28 cellular contexts compared by ENCODE assay signal in the genomic region with DNA sequence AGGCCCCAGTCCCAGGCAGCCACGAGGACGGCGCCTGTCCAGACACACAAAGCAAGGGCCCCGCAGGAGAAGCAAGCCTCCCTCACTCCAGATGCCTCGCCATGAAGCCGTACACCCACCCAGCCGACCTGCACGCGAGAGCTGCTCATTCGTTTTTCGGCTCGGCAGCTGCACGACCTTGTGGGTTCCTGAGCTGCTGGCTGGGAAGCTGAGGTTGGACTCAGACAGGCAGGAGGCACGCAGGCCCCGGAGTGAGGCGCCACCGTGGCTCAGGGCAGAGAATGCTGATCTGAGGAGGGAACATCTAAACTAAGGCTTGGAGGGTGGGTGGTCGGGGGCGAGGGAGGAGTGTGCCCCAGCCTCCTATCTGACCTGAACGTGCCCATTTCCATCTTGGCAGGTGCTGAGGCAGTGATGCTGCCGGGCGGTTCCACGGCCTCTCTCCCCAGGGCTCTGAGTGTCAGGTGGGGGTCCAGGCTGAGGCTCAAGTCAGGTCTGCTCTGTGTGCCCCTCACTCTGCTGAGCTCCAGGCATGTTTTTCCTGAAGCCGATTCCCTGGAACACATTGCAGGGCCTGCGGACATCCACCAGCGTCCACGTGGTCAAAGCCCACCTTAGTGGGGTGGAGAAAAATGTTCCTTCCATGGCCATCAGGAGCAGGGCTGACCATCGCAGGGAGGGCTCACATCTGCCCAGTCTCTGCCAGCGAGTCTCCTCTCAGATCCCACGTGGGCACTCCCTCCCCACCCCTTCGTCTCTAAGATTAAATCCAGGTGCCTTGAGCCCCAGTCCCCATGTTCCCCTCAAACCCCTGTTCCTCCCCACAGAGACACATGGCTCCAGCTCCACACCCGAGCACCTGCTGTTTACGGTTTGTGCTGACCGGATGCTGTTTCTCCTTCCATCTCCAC. TPM values are rescaled to one million over a fixed set of nuclear protein-coding genes. Genes with fewer than 3 reads are reported as not detected.
DNase-seq lines count a peak whose midpoint lies in the region; ATAC-seq, FAIRE-seq and TF ChIP-seq lines count a peak whose summit lies in the region.
"Had no signal": no experiment of that assay in that cellular context is flagged by ENCODE, and none has a peak within 500 bp of the region (broad histone marks: within the 10 kb centered on the region; RNA-seq: fewer than 3 reads in every experiment).

No MANE protein-coding gene starts in this region.

- no peak for TF ChIP-seq RAD21 in H1 (IDR thresholded peaks at IDR 0.05 in 1 of 2, conservative IDR thresholded peaks at IDR 0.05 in 1 of 2; ENCODE audit: low read depth in 2 of 2, low read length in 2 of 2)

- 92% methylated on average over 31 of the region's 34 CpGs; no CpG with 5 or more reads in 1 of the 2 experiments for WGBS in H1 (ENCODE audit: extremely low coverage in 1 of 2, insufficient coverage in 1 of 2, insufficient read length in 1 of 2, insufficient replicate concordance in 2 of 2, low coverage in 1 of 2, low lambda C conversion rate in 2 of 2, missing lambda C conversion rate in 1 of 2), 2 experiments

- H3K27ac ChIP-seq in BLaER1 treated with 17β-estradiol and CSF1 and Interleukin-3, amounts not matched to agents 10 nM and 100 nM, result peak overlapping the region in 3 of 11 experiments; percentile 10 to 32 (median 12); a peak in 2 of 22 replicates
- H3K27ac ChIP-seq in H1 (ENCODE audit: low read depth, low read length) (no peak overlapping the region), vagina (no peak overlapping the region)
- H3K27ac ChIP-seq: epithelial cell of prostate had no signal

- POLR2A ChIA-PET in H1 (lab: Charles Lee; ENCODE audit: partially characterized antibody), result interaction anchor here (1.3 kb wide), 1 partner anchor 14 kb away, joined by 3 read pairs; no protein-coding TSS in a partner anchor

- no peaks in the 10 kb centered on the region for H3K36me3 Mint-ChIP-seq in CD14-positive monocyte
- H3K36me3 Mint-ChIP-seq: activated naive CD4-positive, alpha-beta T cell treated with anti-CD3 and anti-CD28 coated beads, Interleukin-2, amount 50 U/mL, for 24 hours; naive thymus-derived CD4-positive, alpha-beta T cell had no signal

- FAIRE-seq in H1 (lab: Jason Lieb, UNC), result no peak
- FAIRE-seq: GM12878, HepG2 had no signal

- peak; percentile 36 for DNase-seq in MV-4-11 (lab: John Stamatoyannopoulos, UW)
- DNase-seq in H1 (ENCODE audit: low read depth in 1 of 2, low spot score in 2 of 2), result no peak
- peak; percentile 76 for DNase-seq in posterior vena cava (ENCODE audit: low spot score)
- no peak for DNase-seq in CD14-positive monocyte (ENCODE audit: low spot score)
- no peak for DNase-seq in vagina (ENCODE audit: extremely low spot score in 2 of 2)
- DNase-seq: ACHN; activated CD4-positive, alpha-beta T cell treated with anti-CD3 and anti-CD28 coated beads, Interleukin-2, amount 10 ng/mL, durations not matched to agents 24 days and 14 days; activated CD8-positive, alpha-beta memory T cell treated with anti-CD3 and anti-CD28 coated beads for 24 hours; activated T-cell treated with anti-CD3 and anti-CD28 coated beads for 4 hours; DMS153; effector memory CD4-positive, alpha-beta T cell; H7; naive thymus-derived CD4-positive, alpha-beta T cell; NCI-H1436 treated with DMSO at 0.1 percent for 48 hours; NCI-H2081 treated with DMSO at 0.1 percent for 48 hours; NCI-H226; NCI-H69; stimulated activated naive CD4-positive, alpha-beta T cell; SW 1271; T-helper 9 cell had no signal

- H3K4me1 ChIP-seq in BLaER1 treated with 17β-estradiol and CSF1 and Interleukin-3, amounts not matched to agents 10 nM and 100 nM, result peaks cover 65 to 79% (median 76%) of the 10 kb centered on the region in 10 experiments
- peaks cover 0 to 7% (median under 1%) of the 10 kb centered on the region in 4 experiments; a peak in 4 of 7 replicates for H3K4me1 ChIP-seq in H1 (replicated peaks in 1 of 4; ENCODE audit: control insufficient read depth in 3 of 4, insufficient read depth in 4 of 4, low read length in 3 of 4)
- no peaks in the 10 kb centered on the region for H3K4me1 ChIP-seq in vagina

- H3K4ac ChIP-seq in H1 (replicated peaks; ENCODE audit: insufficient read length, low read depth, low read length), result no peak overlapping the region

- H3K36me3 ChIP-seq in BLaER1 treated with 17β-estradiol and CSF1 and Interleukin-3, amounts not matched to agents 10 nM and 100 nM, result no peaks in the 10 kb centered on the region
- H3K36me3 ChIP-seq in H1 (ENCODE audit: control insufficient read depth in 2 of 4, insufficient read depth in 4 of 4, low read length in 3 of 4), result no peaks in the 10 kb centered on the region
- no peaks in the 10 kb centered on the region for H3K36me3 ChIP-seq in vagina

- no peaks in the 10 kb centered on the region for H3K79me1 ChIP-seq in H1 (ENCODE audit: low read depth, low read length)

- H3K4me2 ChIP-seq in BLaER1 treated with 17β-estradiol and CSF1 and Interleukin-3, amounts not matched to agents 10 nM and 100 nM, result peak overlapping the region; percentile 61 to 84 (median 79)
- H3K4me2 ChIP-seq in H1 (ENCODE audit: insufficient read depth in 1 of 2, low read depth in 2 of 2, low read length in 2 of 2), result no peak overlapping the region

- H3K4me3 Mint-ChIP-seq in CD14-positive monocyte, result peak overlapping the region in 1 of 2 donors; percentile 5
- H3K4me3 Mint-ChIP-seq: activated CD4-positive, alpha-beta T cell treated with anti-CD3 and anti-CD28 coated beads, Interleukin-2, amount 10 ng/mL, durations not matched to agents 24 days and 14 days; activated naive CD4-positive, alpha-beta T cell treated with anti-CD3 and anti-CD28 coated beads, Interleukin-2, amount 50 U/mL, for 24 hours; B cell; naive thymus-derived CD4-positive, alpha-beta T cell had no signal

- H3K18ac ChIP-seq in H1 (ENCODE audit: extremely low read depth, low read length), result no peak overlapping the region

- H3K27ac Mint-ChIP-seq in CD14-positive monocyte, result no peak overlapping the region
- H3K27ac Mint-ChIP-seq: activated CD4-positive, alpha-beta T cell treated with anti-CD3 and anti-CD28 coated beads, Interleukin-2, amount 10 ng/mL, durations not matched to agents 24 days and 14 days; activated naive CD4-positive, alpha-beta T cell treated with anti-CD3 and anti-CD28 coated beads, Interleukin-2, amount 50 U/mL, for 24 hours; B cell had no signal

- peak overlapping the region; percentile 67 for H4K91ac ChIP-seq in H1 (replicated peaks; ENCODE audit: insufficient read length, low read length)

- CTCF ChIA-PET in H1 (lab: Charles Lee; ENCODE audit: partially characterized antibody), result interaction anchor here (1.6 kb wide), 1 partner anchor 16 kb away, joined by 4 read pairs; no protein-coding TSS in a partner anchor

- H2BK15ac ChIP-seq in H1 (ENCODE audit: low read length), result 0 out of 2 replicates have a peak overlapping the region, but pooled peaks have one; percentile 46

- H3K9me3 ChIP-seq in BLaER1 treated with 17β-estradiol and CSF1 and Interleukin-3, amounts not matched to agents 10 nM and 100 nM (replicated peaks in 1 of 11), result no peaks in the 10 kb centered on the region
- H3K9me3 ChIP-seq in H1 (ENCODE audit: insufficient read depth in 2 of 2, low read depth in 1 of 2, low read length in 1 of 2) (no peaks in the 10 kb centered on the region), vagina (no peaks in the 10 kb centered on the region)

- no peak overlapping the region for H4K5ac ChIP-seq in H1 (ENCODE audit: insufficient read length, low read depth, low read length)

- H3K14ac ChIP-seq in H1 (ENCODE audit: insufficient read length), result no peak overlapping the region

- H4K20me1 ChIP-seq in BLaER1 treated with 17β-estradiol and CSF1 and Interleukin-3, amounts not matched to agents 10 nM and 100 nM, result no peaks in the 10 kb centered on the region
- H4K20me1 ChIP-seq in H1 (replicated peaks in 1 of 2; ENCODE audit: control insufficient read depth in 1 of 2, insufficient read depth in 2 of 2, low read length in 2 of 2), result no peaks in the 10 kb centered on the region

- H2BK5ac ChIP-seq in H1 (ENCODE audit: low read depth, low read length), result no peak overlapping the region

- H3K56ac ChIP-seq in H1 (replicated peaks; ENCODE audit: insufficient read length, low read depth, low read length), result no peak overlapping the region

- H3K9ac ChIP-seq in BLaER1 treated with 17β-estradiol and CSF1 and Interleukin-3, amounts not matched to agents 10 nM and 100 nM, result peak overlapping the region in 4 of 11 experiments; percentile 25 to 40 (median 30); a peak in 5 of 22 replicates
- H3K9ac ChIP-seq in H1 (replicated peaks in 1 of 4; ENCODE audit: extremely low read depth in 1 of 4, low read depth in 3 of 4, low read length in 3 of 4), result no peak overlapping the region; a peak in 1 of 7 replicates

- TF ChIP-seq POLR2A in H1 (IDR thresholded peaks at IDR 0.05; ENCODE audit: control extremely low read depth in 1 of 2, low read depth in 2 of 2, low read length in 2 of 2), result no peak
- TF ChIP-seq POLR2A in vagina (IDR thresholded peaks at IDR 0.05), result no peak

- no peak for TF ChIP-seq CTCF in H1 (IDR thresholded peaks at IDR 0.05; ENCODE audit: control extremely low read depth in 1 of 3, insufficient read depth in 1 of 3, low read depth in 1 of 3, low read length in 3 of 3)
- no peak for TF ChIP-seq CTCF in CD14-positive monocyte (IDR thresholded peaks at IDR 0.05)
- no peak for TF ChIP-seq CTCF in vagina (IDR thresholded peaks at IDR 0.05)

- no peak overlapping the region for H3K23ac ChIP-seq in H1 (ENCODE audit: insufficient read length)

- H3K27me3 ChIP-seq in BLaER1 treated with 17β-estradiol and CSF1 and Interleukin-3, amounts not matched to agents 10 nM and 100 nM, result peaks cover 13 to 28% (median 20%) of the 10 kb centered on the region in 11 experiments; a peak in 21 of 22 replicates
- peaks cover 0 to 3% (median 0%) of the 10 kb centered on the region in 4 experiments; a peak in 2 of 7 replicates for H3K27me3 ChIP-seq in H1 (replicated peaks in 1 of 4; ENCODE audit: control insufficient read depth in 3 of 4, extremely low read depth in 1 of 4, insufficient read depth in 3 of 4, low read length in 3 of 4)
- no peaks in the 10 kb centered on the region for H3K27me3 ChIP-seq in vagina

- no peaks in the 10 kb centered on the region for H3K23me2 ChIP-seq in H1 (ENCODE audit: low read depth, low read length)

- no peak for ATAC-seq in HG02981 (IDR thresholded peaks at IDR 0.05; ENCODE audit: unreplicated experiment)
- ATAC-seq: GM12878; HepG2; naive thymus-derived CD4-positive, alpha-beta T cell; Panc1 had no signal

- H2AK5ac ChIP-seq in H1 (ENCODE audit: low read depth, low read length), result peak overlapping the region; percentile 53; the same call in 1 of the 2 replicates

- intact Hi-C loops in posterior vena cava (cut with DNase I), result no loop called here
- intact Hi-C loops in CD14-positive monocyte (cut with micrococcal nuclease), result no loop called here
- intact Hi-C loops in vagina (cut with DNase I), result no loop called here

- H3K79me2 ChIP-seq in H1 (ENCODE audit: control insufficient read depth in 1 of 2, insufficient read depth in 2 of 2, low read length in 2 of 2), result no peaks in the 10 kb centered on the region

- H4K8ac ChIP-seq in H1 (ENCODE audit: extremely low read depth, insufficient read depth, low read length), result peak overlapping the region; percentile 3; the same call in 1 of the 2 replicates

- H2AFZ ChIP-seq in H1 (ENCODE audit: low read length), result no peak overlapping the region

- no peak overlapping the region for H2BK20ac ChIP-seq in H1 (ENCODE audit: low read length)

- H2BK120ac ChIP-seq in H1 (replicated peaks; ENCODE audit: low read depth, low read length), result no peak overlapping the region

- H3K27me3 Mint-ChIP-seq in CD14-positive monocyte (ENCODE audit: low read depth in 3 of 3), result peaks cover 4 to 15% (median 6%) of the 10 kb centered on the region in 3 donors

- 0 out of 20 replicates have a peak overlapping the region, but pooled peaks of 1 of the 10 experiments have one; percentile 7 for H3K4me3 ChIP-seq in BLaER1 treated with 17β-estradiol and CSF1 and Interleukin-3, amounts not matched to agents 10 nM and 100 nM
- H3K4me3 ChIP-seq in H1 (ENCODE audit: extremely low read depth in 1 of 4, insufficient read depth in 2 of 4, low read depth in 3 of 4, low read length in 4 of 4) (no peak overlapping the region), vagina (no peak overlapping the region)
- H3K4me3 ChIP-seq: GM12878 had no signal

- no peak for TF ChIP-seq EP300 in H1 (IDR thresholded peaks at IDR 0.05; ENCODE audit: borderline replicate concordance in 1 of 2, low read depth in 2 of 2, low read length in 2 of 2)

- H3K4me1 Mint-ChIP-seq in CD14-positive monocyte, result peaks cover 45% of the 10 kb centered on the region
- H3K4me1 Mint-ChIP-seq: activated naive CD4-positive, alpha-beta T cell treated with anti-CD3 and anti-CD28 coated beads, Interleukin-2, amount 50 U/mL, for 24 hours; B cell had no signal

- no peak overlapping the region for H2BK12ac ChIP-seq in H1 (ENCODE audit: low read depth, low read length)

- H3K9me3 Mint-ChIP-seq in CD14-positive monocyte, result peaks cover 0 to 9% (median 0%) of the 10 kb centered on the region in 7 donors
- H3K9me3 Mint-ChIP-seq: activated CD4-positive, alpha-beta T cell treated with anti-CD3 and anti-CD28 coated beads, Interleukin-2, amount 10 ng/mL, durations not matched to agents 24 days and 14 days; activated naive CD4-positive, alpha-beta T cell treated with anti-CD3 and anti-CD28 coated beads, Interleukin-2, amount 50 U/mL, for 24 hours; naive thymus-derived CD4-positive, alpha-beta T cell had no signal

RNA-seq across cellular contexts. Expression of a gene that starts 28.1 kb away (rescaled TPM):
- total RNA-seq in H1 (2021; fragmentation: NEBNext Ultra II Directional; extraction: Animal tissue kit (Norgen Biotek cat#: 25700)), result 34.7 and 34.8 TPM in 2 replicates
- polyA plus RNA-seq in H1 (2011; rRNA removed), result 9.5 and 13.9 TPM in 2 replicates
- polyA plus RNA-seq in H1 (2011; cell fraction: cytosol; rRNA removed), result 10.7 TPM
- 21.4 TPM for polyA plus RNA-seq in H1 (2011; cell fraction: nucleus; rRNA removed)
- polyA plus RNA-seq in H1 (2012, experiment 1 of 2), result 18.4 to 23.9 TPM (median 19.5 TPM) in 4 replicates
- polyA plus RNA-seq in H1 (2012, experiment 2 of 2), result 17.9 TPM
- 21.3 TPM for polyA plus RNA-seq in H1 (2013, experiment 1 of 2)
- polyA plus RNA-seq in H1 (2013, experiment 2 of 2), result 21.1 TPM
- polyA minus RNA-seq in H1 (2011; rRNA and poly(A)+ RNA removed), result 8.9 and 10.4 TPM in 2 replicates
- 17.1 TPM for polyA minus RNA-seq in H1 (2011; cell fraction: cytosol; rRNA and poly(A)+ RNA removed)
- 21.8 TPM for polyA minus RNA-seq in H1 (2011; cell fraction: nucleus; rRNA and poly(A)+ RNA removed)
- total RNA-seq in posterior vena cava, result 10 to 100 TPM; 56.6 to 74.3 TPM
- 1 to 10 TPM; 1.2 to 1.5 TPM for polyA plus RNA-seq in CD14-positive monocyte
- total RNA-seq in vagina, result 22.1 TPM
- polyA plus RNA-seq: GM12878; naive thymus-derived CD4-positive, alpha-beta T cell had no signal

Comparison
In these comparisons a context has a peak if more than half of its experiments do, and no peak if none do; other contexts are left out.
1. H3K4me2 ChIP-seq: peak in BLaER1 treated with 17β-estradiol and CSF1 and Interleukin-3, amounts not matched to agents 10 nM and 100 nM (11 of 11); none in H1 (0 of 2).
2. DNase-seq: peak in MV-4-11 (single experiment) and posterior vena cava (single experiment); none in H1 (0 of 2), CD14-positive monocyte (single experiment) and vagina (0 of 2).